8 cellular contexts compared by ENCODE assay signal in the genomic region with DNA sequence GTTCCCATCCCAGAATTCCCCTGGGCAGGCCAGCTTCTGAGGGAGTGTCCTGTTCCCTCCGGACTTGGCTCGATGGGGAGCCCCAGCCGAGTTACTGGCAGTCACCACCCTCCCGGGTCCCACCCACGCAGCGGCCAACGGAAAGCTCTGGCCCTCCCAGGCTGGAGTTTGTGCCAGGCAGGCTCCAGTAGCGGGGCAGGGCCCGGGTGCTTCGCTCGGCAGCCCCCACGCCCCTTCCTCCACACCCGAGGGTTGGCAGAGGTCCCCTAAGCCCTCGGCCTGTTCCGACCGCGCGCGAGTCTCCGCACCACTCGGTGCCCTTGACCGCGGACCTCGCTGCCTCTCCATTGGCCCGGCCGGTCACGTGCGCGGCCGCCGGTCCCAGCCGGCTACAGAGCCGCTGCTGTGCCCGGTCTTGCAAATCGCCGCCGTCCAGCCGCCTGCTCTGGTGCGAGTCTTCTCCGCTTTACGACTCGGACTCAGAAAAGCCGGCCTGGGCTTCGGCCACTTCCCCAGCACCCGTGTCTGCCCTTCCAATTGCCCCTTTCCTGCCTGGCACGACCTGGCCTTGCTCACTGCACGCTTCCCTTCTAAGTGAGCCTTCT. TPM values are rescaled to one million over a fixed set of nuclear protein-coding genes. Genes with fewer than 3 reads are reported as not detected.
DNase-seq lines count a peak whose midpoint lies in the region; ATAC-seq and TF ChIP-seq lines count a peak whose summit lies in the region.

No MANE protein-coding gene starts in this region.

- H3K9me3 Mint-ChIP-seq in activated CD4-positive, alpha-beta T cell treated with anti-CD3 and anti-CD28 coated beads for 36 hours (ENCODE audit: low read depth) = no peaks in the 10 kb centered on the region

- TF ChIP-seq CTCF in RWPE1 (conservative IDR thresholded peaks at IDR 0.05; ENCODE audit: low read depth) (no peak), colonic mucosa (IDR thresholded peaks at IDR 0.05) (no peak)

- H3K27ac Mint-ChIP-seq in activated CD4-positive, alpha-beta T cell treated with anti-CD3 and anti-CD28 coated beads for 36 hours = peak overlapping the region; percentile 79

- no peaks in the 10 kb centered on the region for H3K36me3 ChIP-seq in colonic mucosa

- H3K9me3 ChIP-seq in colonic mucosa = no peaks in the 10 kb centered on the region

- H3K4me3 Mint-ChIP-seq in activated CD4-positive, alpha-beta T cell treated with anti-CD3 and anti-CD28 coated beads for 36 hours = peak overlapping the region; percentile 8

- H3K27me3 ChIP-seq in colonic mucosa = no peaks in the 10 kb centered on the region

- H3K27me3 Mint-ChIP-seq in activated CD4-positive, alpha-beta T cell treated with anti-CD3 and anti-CD28 coated beads for 36 hours = no peaks in the 10 kb centered on the region

- H3K4me1 Mint-ChIP-seq in activated CD4-positive, alpha-beta T cell treated with anti-CD3 and anti-CD28 coated beads for 36 hours = peaks cover 24% of the 10 kb centered on the region

- CTCF ChIA-PET in activated CD4-positive, alpha-beta T cell treated with anti-CD3 and anti-CD28 coated beads for 36 hours (lab: Charles Lee) = interaction anchor here (0.8 to 1.8 kb wide), 3 partner anchors 22 to 610 kb away, joined by 3 to 7 read pairs (median 3); a partner anchor contains a TSS
- CTCF ChIA-PET in RWPE1 (lab: Yijun Ruan, JAX) = no interaction called here

- H3K27ac ChIP-seq in RWPE1 (peak overlapping the region; percentile 62), colonic mucosa (peak overlapping the region; percentile 65)

- POLR2A ChIA-PET in activated CD4-positive, alpha-beta T cell treated with anti-CD3 and anti-CD28 coated beads for 36 hours (lab: Charles Lee) = no interaction called here
- POLR2A ChIA-PET in RWPE1 (lab: Yijun Ruan, JAX; ENCODE audit: low non-redundant PET) = no interaction called here

- H3K4me1 ChIP-seq in colonic mucosa = peaks cover 6% of the 10 kb centered on the region

- intact Hi-C loops in activated CD4-positive, alpha-beta T cell treated with anti-CD3 and anti-CD28 coated beads for 36 hours (cut with DNase I, micrococcal nuclease) = loop anchor here in 1 of 2 experiments (2.0 kb wide), 1 partner anchor 21 kb away; a partner anchor contains a TSS
- intact Hi-C loops in colonic mucosa (cut with DNase I) = no loop called here
- intact Hi-C loops in left colon (cut with DNase I, micrococcal nuclease) = no loop called here

- H3K4me3 ChIP-seq in colonic mucosa = peak overlapping the region; percentile 25

- no peaks in the 10 kb centered on the region for H3K36me3 Mint-ChIP-seq in activated CD4-positive, alpha-beta T cell treated with anti-CD3 and anti-CD28 coated beads for 36 hours (ENCODE audit: low read depth)

- peak overlapping the region; percentile 33 to 39 for H3K9ac ChIP-seq in colonic mucosa (ENCODE audit: low read depth in 2 of 2, low read length in 2 of 2)

- ATAC-seq in activated CD4-positive, alpha-beta T cell treated with anti-CD3 and anti-CD28 coated beads for 36 hours = peak; percentile 47
- ATAC-seq in HG02763 (IDR thresholded peaks at IDR 0.05; ENCODE audit: unreplicated experiment) = peak; percentile 45
- ATAC-seq in left colon = peak; percentile 94
- no peak for ATAC-seq in HG03097 (IDR thresholded peaks at IDR 0.05; ENCODE audit: low FRiP score, unreplicated experiment)

- peak; percentile 37 for DNase-seq in activated CD4-positive, alpha-beta T cell treated with anti-CD3 and anti-CD28 coated beads for 36 hours
- no peak for DNase-seq in activated CD4-positive, alpha-beta T cell treated with anti-CD3 and anti-CD28 coated beads for 1 hour
- DNase-seq in RWPE1 (ENCODE audit: low spot score) = no peak
- peak; percentile 71 for DNase-seq in colonic mucosa
- peak; percentile 59 to 67 for DNase-seq in left colon
- peak; percentile 7 for DNase-seq in stimulated activated CD4-positive, alpha-beta T cell treated with anti-CD3 and anti-CD28 coated beads, Interleukin-4, amount 100 ng/mL, for 1 hour

RNA-seq across cellular contexts. Expression of a gene that starts 20.8 kb away (rescaled TPM):
- total RNA-seq in activated CD4-positive, alpha-beta T cell treated with anti-CD3 and anti-CD28 coated beads for 36 hours = 10 to 100 TPM; 23.1 to 31.3 TPM
- total RNA-seq in colonic mucosa (10 to 100 TPM; 36.8 to 61.3 TPM), left colon (10 to 100 TPM; 51.8 to 66.6 TPM)

Comparison
In these comparisons a context has a peak if more than half of its experiments do, and no peak if none do; other contexts are left out.
1. DNase-seq: peak in activated CD4-positive, alpha-beta T cell treated with anti-CD3 and anti-CD28 coated beads for 36 hours (single experiment), colonic mucosa (single experiment), left colon (2 of 2) and stimulated activated CD4-positive, alpha-beta T cell treated with anti-CD3 and anti-CD28 coated beads, Interleukin-4, amount 100 ng/mL, for 1 hour (single experiment); none in activated CD4-positive, alpha-beta T cell treated with anti-CD3 and anti-CD28 coated beads for 1 hour (single experiment) and RWPE1 (single experiment).